ENCODE assay signal across 9 cellular contexts in the genomic region with DNA sequence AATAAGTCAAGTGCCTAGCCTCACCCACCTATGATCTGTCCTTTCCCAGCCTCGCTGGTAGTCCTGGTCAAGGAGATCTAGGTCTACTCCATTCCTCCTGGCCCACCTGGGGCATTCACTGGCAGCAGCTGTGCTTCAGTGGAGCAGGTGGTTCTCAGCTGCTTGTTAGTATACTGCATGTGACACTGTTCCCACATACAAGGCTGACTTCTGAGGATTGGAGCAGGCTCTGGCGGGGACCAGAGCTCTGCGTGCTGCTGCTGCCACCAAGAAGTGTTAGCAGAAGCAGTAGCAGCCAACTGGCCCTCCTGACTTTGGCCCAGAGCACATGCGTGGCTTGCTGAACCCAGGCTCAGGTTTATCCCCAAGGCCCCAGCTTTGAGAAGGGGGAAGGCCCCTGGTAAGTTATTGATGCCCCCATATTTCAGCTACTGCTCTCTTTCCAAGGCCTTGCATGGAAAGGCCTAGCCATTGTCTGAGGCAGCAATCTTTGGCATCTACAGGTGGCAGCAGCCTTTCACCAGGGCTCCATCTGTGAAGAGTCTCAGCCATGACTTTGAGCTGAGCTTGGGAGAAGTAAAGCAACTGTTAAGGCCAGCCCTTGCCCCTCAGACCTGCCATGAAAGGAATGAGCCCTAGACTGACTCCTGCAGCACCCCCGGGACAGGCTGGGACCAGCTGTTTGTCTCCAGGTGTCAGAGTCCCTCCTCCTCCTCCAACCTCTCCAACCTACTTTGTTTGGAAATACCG. TPM values are rescaled to one million over a fixed set of nuclear protein-coding genes. Genes with fewer than 3 reads are reported as not detected.
DNase-seq lines count a peak whose midpoint lies in the region; ATAC-seq and TF ChIP-seq lines count a peak whose summit lies in the region.
"Had no signal": no experiment of that assay in that cellular context is flagged by ENCODE, and none has a peak within 500 bp of the region (broad histone marks: within the 10 kb centered on the region; RNA-seq: fewer than 3 reads in every experiment).

No MANE protein-coding gene starts in this region.

- H3K36me3 ChIP-seq in esophagus squamous epithelium (peaks cover 29 to 77% (median 34%) of the 10 kb centered on the region in 3 donors), skeletal muscle tissue (ENCODE audit: control insufficient read depth in 3 of 3, insufficient read depth in 3 of 3, low read length in 3 of 3) (peaks cover 40 to 58% (median 48%) of the 10 kb centered on the region in 3 donors)

- H3K4me1 ChIP-seq in esophagus squamous epithelium (peaks cover 33 to 78% (median 34%) of the 10 kb centered on the region in 3 donors), skeletal muscle tissue (ENCODE audit: control insufficient read depth in 3 of 3, insufficient read depth in 3 of 3, low read length in 3 of 3) (peaks cover 33 to 49% (median 37%) of the 10 kb centered on the region in 3 donors)

- peak overlapping the region in 1 of 3 donors; percentile 45 for H3K9ac ChIP-seq in skeletal muscle tissue (ENCODE audit: low read depth in 1 of 3, low read length in 3 of 3)

- DNase-seq in RWPE1 (ENCODE audit: low spot score) (no peak), esophagus squamous epithelium (lab: John Stamatoyannopoulos, UW) (no peak), DMS153 (lab: John Stamatoyannopoulos, UW) (no peak), NCI-H1417 (lab: John Stamatoyannopoulos, UW) (no peak)
- DNase-seq: NCI-H187 treated with DMSO at 0.1 percent for 48 hours, retina had no signal

- H3K27ac ChIP-seq in RWPE1 = peak overlapping the region; percentile 85
- H3K27ac ChIP-seq in esophagus squamous epithelium = peak overlapping the region in 3 of 4 donors; percentile 84 to 90 (median 87)
- H3K27ac ChIP-seq in skeletal muscle tissue (ENCODE audit: low read depth, low read length) = peak overlapping the region; percentile 91

- TF ChIP-seq CTCF in RWPE1 (conservative IDR thresholded peaks at IDR 0.05; ENCODE audit: low read depth) (no peak), esophagus squamous epithelium (IDR thresholded peaks at IDR 0.05) (no peak)

- intact Hi-C loops in esophagus squamous epithelium (cut with DNase I) = no loop called here

- WGBS in esophagus squamous epithelium, 2 donors = 35 to 70% methylated on average over 2 to 6 of the region's 6 CpGs

- H3K4me3 ChIP-seq in esophagus squamous epithelium (no peak overlapping the region), skeletal muscle tissue (ENCODE audit: low read length in 3 of 3) (no peak overlapping the region)

- no peak for TF ChIP-seq POLR2A in esophagus squamous epithelium (IDR thresholded peaks at IDR 0.05)

- POLR2A ChIA-PET in RWPE1 (lab: Yijun Ruan, JAX; ENCODE audit: low non-redundant PET) = interaction anchor here (0.6 to 2.1 kb wide), 2 partner anchors 27 to 43 kb away, joined by 3 to 10 read pairs; a partner anchor contains a TSS

- ATAC-seq in GM21723 (IDR thresholded peaks at IDR 0.05; ENCODE audit: unreplicated experiment) = no peak

- CTCF ChIA-PET in RWPE1 (lab: Yijun Ruan, JAX) = interaction anchor here (0.6 kb wide), 1 partner anchor 681 kb away, joined by 4 read pairs; no protein-coding TSS in a partner anchor

- no peaks in the 10 kb centered on the region for H3K9me3 ChIP-seq in esophagus squamous epithelium
- no peaks in the 10 kb centered on the region for H3K9me3 ChIP-seq in skeletal muscle tissue (ENCODE audit: control insufficient read depth in 3 of 3, low read length in 3 of 3)

- H3K27me3 ChIP-seq in esophagus squamous epithelium (no peaks in the 10 kb centered on the region), skeletal muscle tissue (ENCODE audit: control insufficient read depth in 3 of 3, insufficient read depth in 3 of 3, low read length in 3 of 3) (no peaks in the 10 kb centered on the region)

RNA-seq across cellular contexts. Expression of a gene that starts 26.5 kb away (rescaled TPM):
- total RNA-seq in esophagus squamous epithelium (10 to 100 TPM; 39.2 to 53.6 (median 45.8) TPM), skeletal muscle tissue (19.8 TPM)

RNA-seq across cellular contexts. Expression of a gene that starts 26.9 kb away (rescaled TPM):
- 10 to 100 TPM in 3 of 4 donors, 1 to 10 TPM in 1; 5.2 to 15.1 (median 13.5) TPM for total RNA-seq in esophagus squamous epithelium
- total RNA-seq in skeletal muscle tissue = 5.7 TPM

RNA-seq across cellular contexts. Expression of a gene that starts 45.1 kb away (rescaled TPM):
- total RNA-seq in esophagus squamous epithelium (under 1 TPM in 1 of 4 donors, not detected in 3; 0.19 TPM), skeletal muscle tissue (0.52 TPM)
- total RNA-seq: activated CD4-positive, alpha-beta T cell treated with anti-CD3 and anti-CD28 coated beads for 36 hours had no signal

RNA-seq across cellular contexts. Expression of a gene that starts 56.5 kb away (rescaled TPM):
- total RNA-seq in esophagus squamous epithelium (10 to 100 TPM; 40.9 to 79.4 (median 66.4) TPM), skeletal muscle tissue (30.8 TPM)

RNA-seq across cellular contexts. Expression of a gene that starts 56.9 kb away (rescaled TPM):
- total RNA-seq in esophagus squamous epithelium (1 to 10 TPM; 1.3 to 4.2 (median 2.2) TPM), skeletal muscle tissue (4.7 TPM)
